In the genomic region with DNA sequence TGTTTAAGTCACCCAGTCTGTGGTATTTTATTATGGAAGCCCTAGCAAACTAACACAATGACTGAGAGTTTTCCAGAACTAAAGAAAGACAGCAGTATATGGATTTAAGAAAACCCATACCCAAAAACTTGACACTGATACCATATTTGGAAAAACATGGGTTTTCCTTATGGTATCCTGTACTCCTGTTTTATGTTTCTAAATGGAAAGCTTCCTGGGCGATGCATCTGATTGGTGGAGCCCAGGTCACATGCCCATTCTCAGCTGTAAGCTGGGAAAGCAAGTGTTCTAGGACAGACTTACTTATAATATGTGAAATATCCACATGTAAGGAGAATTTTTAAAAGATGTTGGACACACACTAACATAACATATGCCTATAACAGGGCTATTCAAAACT, we compare ENCODE assay signal across 1 cellular context.
TF ChIP-seq lines count a peak whose summit lies in the region.

No MANE protein-coding gene starts in this region.

TF ChIP-seq in endothelial cell of umbilical vein, 7 proteins besides CTCF, POLR2A, EP300 and RAD21:
- TF ChIP-seq POLR2AphosphoS5 (IDR thresholded peaks at IDR 0.05; ENCODE audit: insufficient read depth, low read depth, low read length) (no peak), MYC (IDR thresholded peaks at IDR 0.05; ENCODE audit: low read depth, low read length) (no peak), FOS (IDR thresholded peaks at IDR 0.05; ENCODE audit: borderline replicate concordance, insufficient read depth, low read length) (no peak), GATA2 (IDR thresholded peaks at IDR 0.05; ENCODE audit: insufficient read depth, insufficient read length, low read depth, low read length) (no peak), EZH2 (IDR thresholded peaks at IDR 0.05; ENCODE audit: borderline replicate concordance, low read depth, low read length, severe bottlenecking) (no peak), JUN (IDR thresholded peaks at IDR 0.05; ENCODE audit: borderline replicate concordance, insufficient read depth, insufficient read length, low read depth) (no peak)
- TF ChIP-seq, protein P1, sequence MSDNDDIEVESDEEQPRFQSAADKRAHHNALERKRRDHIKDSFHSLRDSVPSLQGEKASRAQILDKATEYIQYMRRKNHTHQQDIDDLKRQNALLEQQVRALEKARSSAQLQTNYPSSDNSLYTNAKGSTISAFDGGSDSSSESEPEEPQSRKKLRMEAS (IDR thresholded peaks at IDR 0.05; ENCODE audit: insufficient read depth, insufficient read length), result no peak
